31 cellular contexts compared by ENCODE assay signal in the genomic region with DNA sequence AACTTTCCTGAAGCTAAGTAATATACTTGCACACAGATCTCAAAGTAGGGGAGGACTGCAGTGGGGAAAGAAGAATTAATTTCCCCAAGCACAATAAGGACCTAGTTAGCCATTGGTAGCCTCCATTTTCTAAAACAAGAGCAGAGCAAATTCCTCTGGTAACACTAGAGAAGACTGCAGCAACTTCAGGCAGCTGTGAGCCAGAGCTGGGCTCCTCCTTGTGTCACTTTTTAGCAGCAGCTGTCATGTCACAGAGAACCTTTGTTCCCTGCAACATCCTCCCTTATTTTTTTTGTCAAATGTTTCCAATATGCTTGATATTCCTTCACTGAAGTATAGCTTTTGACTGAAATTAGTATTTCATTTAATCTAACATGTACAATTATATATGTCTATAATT.
"Had no signal": no experiment of that assay in that cellular context is flagged by ENCODE, and none has a peak within 500 bp of the region (broad histone marks: within the 10 kb centered on the region; RNA-seq: fewer than 3 reads in every experiment).

No MANE protein-coding gene starts in this region.

- H3K36me3 Mint-ChIP-seq: naive B cell; stimulated activated memory B cell treated with anti-CD40 and anti-IgM and Interleukin-4, amounts not matched to agents 10 μg/mL and 1 μg/mL and 100 μg/mL, for 72 hours; WTC11 had no signal

- H3K36me3 ChIP-seq: breast epithelium, heart right ventricle, lower lobe of right lung, thyroid gland had no signal

- H3K27ac ChIP-seq: breast epithelium, heart right ventricle, lower lobe of right lung, thyroid gland had no signal

- H3K27me3 Mint-ChIP-seq: activated CD4-positive, alpha-beta memory T cell treated with anti-CD3 and anti-CD28 coated beads, Interleukin-2, amount 10 ng/mL, durations not matched to agents 7 days and 5 days; activated CD4-positive, alpha-beta T cell treated with anti-CD3 and anti-CD28 coated beads, Interleukin-2, amount 10 ng/mL, durations not matched to agents 7 days and 5 days; activated T-helper 17 cell treated with anti-CD3 and anti-CD28 coated beads, Interleukin-2, amount 50 U/mL, for 72 hours; naive B cell; stimulated activated memory B cell treated with anti-CD40 and anti-IgM and Interleukin-4, amounts not matched to agents 10 μg/mL and 1 μg/mL and 100 μg/mL, for 72 hours; stimulated activated naive CD8-positive, alpha-beta T cell treated with anti-CD3 and anti-CD28 coated beads, Interleukin-15, amount 100 ng/mL, for 72 hours had no signal

- H3K4me3 Mint-ChIP-seq: activated CD4-positive, alpha-beta memory T cell treated with anti-CD3 and anti-CD28 coated beads, Interleukin-2, amount 10 ng/mL, durations not matched to agents 7 days and 5 days; activated CD4-positive, alpha-beta T cell treated with anti-CD3 and anti-CD28 coated beads, Interleukin-2, amount 10 ng/mL, durations not matched to agents 7 days and 5 days; activated T-cell treated with anti-CD3 and anti-CD28 coated beads, Interleukin-2, amount 50 U/mL, for 4 hours; activated T-helper 17 cell treated with anti-CD3 and anti-CD28 coated beads, Interleukin-2, amount 50 U/mL, for 72 hours; endodermal cell; stimulated activated memory B cell treated with anti-CD40 and anti-IgM and Interleukin-4, amounts not matched to agents 10 μg/mL and 1 μg/mL and 100 μg/mL, for 72 hours; stimulated activated naive CD8-positive, alpha-beta T cell treated with anti-CD3 and anti-CD28 coated beads, Interleukin-15, amount 100 ng/mL, for 72 hours; WTC11 had no signal

- H3K27ac Mint-ChIP-seq: activated CD4-positive, alpha-beta memory T cell treated with anti-CD3 and anti-CD28 coated beads, Interleukin-2, amount 10 ng/mL, durations not matched to agents 7 days and 5 days; activated CD4-positive, alpha-beta T cell treated with anti-CD3 and anti-CD28 coated beads, Interleukin-2, amount 10 ng/mL, durations not matched to agents 7 days and 5 days; activated T-helper 17 cell treated with anti-CD3 and anti-CD28 coated beads, Interleukin-2, amount 50 U/mL, for 72 hours; endodermal cell had no signal

- H3K9me3 Mint-ChIP-seq: activated CD4-positive, alpha-beta memory T cell treated with anti-CD3 and anti-CD28 coated beads, Interleukin-2, amount 10 ng/mL, durations not matched to agents 7 days and 5 days; activated CD4-positive, alpha-beta T cell treated with anti-CD3 and anti-CD28 coated beads, Interleukin-2, amount 10 ng/mL, durations not matched to agents 7 days and 5 days; activated T-cell treated with anti-CD3 and anti-CD28 coated beads, Interleukin-2, amount 50 U/mL, for 4 hours; activated T-helper 17 cell treated with anti-CD3 and anti-CD28 coated beads, Interleukin-2, amount 50 U/mL, for 72 hours; endodermal cell; naive B cell; stimulated activated memory B cell treated with anti-CD40 and anti-IgM and Interleukin-4, amounts not matched to agents 10 μg/mL and 1 μg/mL and 100 μg/mL, for 72 hours; stimulated activated naive CD8-positive, alpha-beta T cell treated with anti-CD3 and anti-CD28 coated beads, Interleukin-15, amount 100 ng/mL, for 72 hours; WTC11 had no signal

- H3K4me2 ChIP-seq: smooth muscle cell had no signal

- H3K9me3 ChIP-seq: breast epithelium, heart right ventricle, lower lobe of right lung, mucosa of descending colon, thyroid gland had no signal

- H3K4me1 ChIP-seq: breast epithelium had no signal

- H3K27me3 ChIP-seq: breast epithelium, heart right ventricle, thyroid gland had no signal

- ATAC-seq: activated T-cell treated with anti-CD3 and anti-CD28 coated beads, Interleukin-2, amount 50 U/mL, for 4 hours; activated T-helper 17 cell treated with anti-CD3 and anti-CD28 coated beads, Interleukin-2, amount 50 U/mL, for 72 hours; esophagus mucosa; heart right ventricle; left lobe of liver; lower lobe of right lung; mucosa of descending colon; sciatic nerve; stimulated activated memory B cell treated with anti-CD40 and anti-IgM and Interleukin-4, amounts not matched to agents 10 μg/mL and 1 μg/mL and 100 μg/mL, for 72 hours; stimulated activated naive CD8-positive, alpha-beta T cell treated with anti-CD3 and anti-CD28 coated beads, Interleukin-15, amount 100 ng/mL, for 72 hours; WTC11 had no signal

- DNase-seq: activated CD4-positive, alpha-beta memory T cell treated with anti-CD3 and anti-CD28 coated beads, Interleukin-2, amount 10 ng/mL, durations not matched to agents 7 days and 5 days; activated CD4-positive, alpha-beta T cell treated with anti-CD3 and anti-CD28 coated beads for 1 hour; activated CD4-positive, alpha-beta T cell treated with anti-CD3 and anti-CD28 coated beads, Interleukin-2, amount 10 ng/mL, durations not matched to agents 7 days and 5 days; activated CD8-positive, alpha-beta memory T cell treated with anti-CD3 and anti-CD28 coated beads, Interleukin-2, amount 50 U/mL, for 48 hours; activated gamma-delta T cell treated with Interleukin-2 at 50 U/mL for 16 hours; activated naive CD4-positive, alpha-beta T cell treated with anti-CD3 and anti-CD28 coated beads, Interleukin-2, amount 50 U/mL, for 16 hours; activated T-cell treated with anti-CD3 and anti-CD28 coated beads, Interleukin-2, amount 50 U/mL, for 4 hours; amniotic stem cell; central memory CD4-positive, alpha-beta T cell; endodermal cell; foreskin melanocyte; heart right ventricle; lower lobe of right lung; mucosa of descending colon; naive B cell; retina; stimulated activated CD4-positive, alpha-beta T cell treated with anti-CD3 and anti-CD28 coated beads, Interleukin-1b, Interleukin-23, amount 100 ng/mL, for 48 hours; stimulated activated CD4-positive, alpha-beta T cell treated with anti-CD3 and anti-CD28 coated beads, Interleukin-4, amount 100 ng/mL, for 4 hours; stimulated activated CD8-positive, alpha-beta memory T cell treated with anti-CD3 and anti-CD28 coated beads, Interleukin-4, amount 100 ng/mL, for 48 hours; stimulated activated naive CD8-positive, alpha-beta T cell treated with anti-CD3 and anti-CD28 coated beads, Interleukin-15, amount 100 ng/mL, for 72 hours; substantia nigra; T-helper 2 cell; thyroid gland had no signal

- H3K4me1 Mint-ChIP-seq: activated T-helper 17 cell treated with anti-CD3 and anti-CD28 coated beads, Interleukin-2, amount 50 U/mL, for 72 hours had no signal

- H3K4me3 ChIP-seq: breast epithelium, heart right ventricle, lower lobe of right lung, mucosa of descending colon, smooth muscle cell, thyroid gland had no signal
